ENCODE assay signal across 17 cellular contexts in the genomic region with DNA sequence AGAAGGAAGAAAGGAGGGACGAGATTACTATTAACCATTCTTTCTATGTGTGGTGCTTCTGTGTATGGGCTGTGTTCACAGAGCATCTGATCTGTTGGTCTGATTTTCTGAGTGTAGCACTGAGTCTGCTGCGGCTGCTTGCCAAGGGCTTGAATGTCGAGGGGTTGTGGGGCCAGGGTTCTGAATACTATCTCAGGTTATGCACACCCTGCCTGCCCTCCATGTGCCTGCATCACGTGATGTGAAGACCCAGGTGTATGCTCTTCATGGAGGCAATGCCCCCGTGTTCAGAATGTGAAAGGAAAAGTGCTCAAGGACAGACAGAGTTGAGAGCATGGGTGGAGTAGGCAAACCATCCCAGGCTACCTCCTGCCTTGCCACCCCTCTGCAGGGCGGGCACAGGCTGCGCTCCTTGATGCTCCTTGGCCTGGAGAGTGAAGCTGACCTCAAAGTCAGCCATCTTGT.
DNase-seq lines count a peak whose midpoint lies in the region; ATAC-seq and TF ChIP-seq lines count a peak whose summit lies in the region.
"Had no signal": no experiment of that assay in that cellular context is flagged by ENCODE, and none has a peak within 500 bp of the region (broad histone marks: within the 10 kb centered on the region; RNA-seq: fewer than 3 reads in every experiment).

No MANE protein-coding gene starts in this region.

- H3K27ac ChIP-seq in caudate nucleus (ENCODE audit: low read depth, low read length) (peak overlapping the region; percentile 56), heart right ventricle (peak overlapping the region in 8 of 10 donors; percentile 32 to 72 (median 52)), prostate gland (peak overlapping the region; percentile 68 to 74)

- intact Hi-C loops in heart right ventricle (cut with DNase I) = no loop called here
- intact Hi-C loops in prostate gland (cut with DNase I) = no loop called here

- H3K27me3 ChIP-seq in heart right ventricle = no peaks in the 10 kb centered on the region
- H3K27me3 ChIP-seq in prostate gland (replicated peaks; ENCODE audit: insufficient read depth) = no peaks in the 10 kb centered on the region

- no peaks in the 10 kb centered on the region for H3K9me3 Mint-ChIP-seq in type B pancreatic cell
- H3K9me3 Mint-ChIP-seq: naive thymus-derived CD4-positive, alpha-beta T cell had no signal

- peaks cover 44 to 100% (median 98%) of the 10 kb centered on the region in 9 donors for H3K4me1 ChIP-seq in heart right ventricle
- H3K4me1 ChIP-seq in prostate gland (replicated peaks) = peaks cover 12% of the 10 kb centered on the region

- peak overlapping the region; percentile 57 for H3K27ac Mint-ChIP-seq in type B pancreatic cell
- H3K27ac Mint-ChIP-seq: B cell had no signal

- H3K4me3 ChIP-seq in heart right ventricle (no peak overlapping the region), prostate gland (no peak overlapping the region)

- no peak for TF ChIP-seq POLR2A in prostate gland (IDR thresholded peaks at IDR 0.05)

- no peaks in the 10 kb centered on the region for H3K27me3 Mint-ChIP-seq in type B pancreatic cell
- H3K27me3 Mint-ChIP-seq: B cell; naive thymus-derived CD4-positive, alpha-beta T cell; progenitor cell of endocrine pancreas had no signal

- WGBS in heart right ventricle, 2 donors = 51 to 58% methylated on average over 7 of the region's 7 CpGs
- 28% methylated on average over 7 of the region's 7 CpGs for WGBS in prostate gland

- ATAC-seq in heart right ventricle = peak in 7 of 8 donors; percentile 7 to 38 (median 28)
- ATAC-seq: naive thymus-derived CD4-positive, alpha-beta T cell; PC-3; SK-N-SH treated with all-trans-retinoic acid at 6 μM for 48 hours; stimulated activated naive CD8-positive, alpha-beta T cell treated with anti-CD3 and anti-CD28 coated beads, Interleukin-15, Interleukin-2, amounts not matched to agents 100 U/mL and 50 U/mL, for 24 hours had no signal

- TF ChIP-seq CTCF in heart right ventricle (IDR thresholded peaks at IDR 0.05) (no peak), prostate gland (IDR thresholded peaks at IDR 0.05) (no peak), type B pancreatic cell (conservative IDR thresholded peaks at IDR 0.05) (no peak)

- peaks cover 40% of the 10 kb centered on the region for H3K36me3 Mint-ChIP-seq in type B pancreatic cell

- no peak for DNase-seq in caudate nucleus (lab: John Stamatoyannopoulos, UW)
- DNase-seq in heart right ventricle = no peak
- DNase-seq in prostate gland (ENCODE audit: low spot score) = no peak
- no peak for DNase-seq in type B pancreatic cell (ENCODE audit: extremely low spot score, unreplicated experiment)
- DNase-seq in activated CD8-positive, alpha-beta memory T cell treated with anti-CD3 and anti-CD28 coated beads, Interleukin-2, amount 50 U/mL, for 4 hours = no peak
- no peak for DNase-seq in epidermal melanocyte (ENCODE audit: insufficient read length, low spot score)
- DNase-seq in central memory CD4-positive, alpha-beta T cell = no peak
- DNase-seq: activated CD4-positive, CD25-positive, alpha-beta regulatory T cell treated with anti-CD3 and anti-CD28 coated beads, Interleukin-2, amount 50 U/mL, for 72 hours; GDM1; naive thymus-derived CD4-positive, alpha-beta T cell; NCI-H2029 treated with DMSO at 0.1 percent for 48 hours; NCI-H526 treated with DMSO at 0.1 percent for 48 hours; PC-3; stimulated activated naive CD8-positive, alpha-beta T cell treated with anti-CD3 and anti-CD28 coated beads, Interleukin-15, Interleukin-2, amounts not matched to agents 100 U/mL and 50 U/mL, for 24 hours had no signal

- H3K4me3 Mint-ChIP-seq in type B pancreatic cell = no peak overlapping the region
- H3K4me3 Mint-ChIP-seq: B cell; naive thymus-derived CD4-positive, alpha-beta T cell had no signal

- H3K36me3 ChIP-seq in heart right ventricle (peaks cover 0 to 78% (median 46%) of the 10 kb centered on the region in 9 donors), prostate gland (no peaks in the 10 kb centered on the region)

- H3K4me1 Mint-ChIP-seq in type B pancreatic cell (ENCODE audit: unreplicated experiment) = peaks cover 42% of the 10 kb centered on the region
- H3K4me1 Mint-ChIP-seq: B cell had no signal

- H3K9me3 ChIP-seq in heart right ventricle (no peaks in the 10 kb centered on the region), prostate gland (no peaks in the 10 kb centered on the region)
